ENCODE assay signal across 8 cellular contexts in the genomic region with DNA sequence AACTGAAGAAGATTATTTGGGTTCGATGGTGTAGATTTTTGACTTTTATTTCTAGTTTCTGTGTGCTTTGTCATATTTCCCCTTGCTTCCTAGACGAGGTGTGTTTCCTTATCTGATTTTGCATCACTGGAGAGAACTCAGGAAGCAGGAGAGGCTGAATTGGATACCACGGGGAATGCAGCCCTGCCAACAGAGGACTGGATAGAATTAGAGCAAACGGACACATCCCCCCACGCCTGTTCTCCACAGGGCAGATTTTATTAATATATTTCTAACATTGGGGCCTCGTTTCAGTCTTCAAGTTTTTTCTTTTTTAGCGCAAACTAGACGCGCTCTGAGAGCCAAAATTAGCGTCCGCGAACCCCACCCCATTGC. TPM values are rescaled to one million over a fixed set of nuclear protein-coding genes. Genes with fewer than 3 reads are reported as not detected.
DNase-seq lines count a peak whose midpoint lies in the region; ATAC-seq and TF ChIP-seq lines count a peak whose summit lies in the region.

No MANE protein-coding gene starts in this region.

- no peak for DNase-seq in PC-3
- DNase-seq in epithelial cell of proximal tubule (ENCODE audit: low read depth) = no peak
- no peak for DNase-seq in NAMALWA (ENCODE audit: low spot score)
- DNase-seq in NCI-H2196 treated with DMSO at 0.1 percent for 48 hours (lab: John Stamatoyannopoulos, UW; ENCODE audit: unreplicated experiment) = no peak
- no peak for DNase-seq in stimulated activated CD4-positive, alpha-beta T cell treated with anti-CD3 and anti-CD28 coated beads, Interleukin-1b, Interleukin-23, amount 100 ng/mL, for 48 hours

- no peaks in the 10 kb centered on the region for H3K9me2 ChIP-seq in PC-3 (replicated peaks; ENCODE audit: low read length)

- no peak for TF ChIP-seq CTCF in PC-3 (conservative IDR thresholded peaks at IDR 0.05; ENCODE audit: low read depth, low read length)
- no peak for TF ChIP-seq CTCF in epithelial cell of proximal tubule (conservative IDR thresholded peaks at IDR 0.05; ENCODE audit: low read depth, low read length)
- TF ChIP-seq CTCF in neutrophil (IDR thresholded peaks at IDR 0.05) = no peak

- no peaks in the 10 kb centered on the region for H3K9me3 ChIP-seq in PC-3 (ENCODE audit: low read length)
- H3K9me3 ChIP-seq in neutrophil = no peaks in the 10 kb centered on the region

- H3K27ac ChIP-seq in PC-3 (ENCODE audit: low read length) (no peak overlapping the region), neutrophil (peak overlapping the region; percentile 97)

- no peaks in the 10 kb centered on the region for H3F3A ChIP-seq in PC-3 (ENCODE audit: low read length, unreplicated experiment)

- H2AFZ ChIP-seq in PC-3 (ENCODE audit: low read length) = peak overlapping the region; percentile 81

- H4K20me1 ChIP-seq in PC-3 (ENCODE audit: low read length) = peaks cover 32% of the 10 kb centered on the region

- H3K36me3 ChIP-seq in PC-3 (ENCODE audit: low read depth, low read length) = no peaks in the 10 kb centered on the region
- no peaks in the 10 kb centered on the region for H3K36me3 ChIP-seq in neutrophil

- TSS peak; percentile 66 for BruUV-seq in PC-3 (replicated peaks; lab: Mats Ljungman, UMichigan)

- peak; percentile 12 for ATAC-seq in PC-3
- ATAC-seq in HG03045 (IDR thresholded peaks at IDR 0.05; ENCODE audit: unreplicated experiment) = no peak

- peaks cover 40% of the 10 kb centered on the region for H3K79me2 ChIP-seq in PC-3 (ENCODE audit: low read length)

- CTCF ChIA-PET in PC-3 (lab: Charles Lee) = interaction anchor here (0.6 to 0.9 kb wide), 2 partner anchors 337 to 374 kb away, joined by 3 read pairs; no protein-coding TSS in a partner anchor

- H3K27me3 ChIP-seq in PC-3 (ENCODE audit: low read length) (no peaks in the 10 kb centered on the region), neutrophil (no peaks in the 10 kb centered on the region)

- POLR2A ChIA-PET in PC-3 (lab: Charles Lee; ENCODE audit: unreplicated experiment) = interaction anchor here (0.5 to 0.6 kb wide), 3 partner anchors 33 to 843 kb away, joined by 3 to 4 read pairs (median 3); no protein-coding TSS in a partner anchor

- H3K4me3 ChIP-seq in GM08714 (ENCODE audit: low read length) = peak overlapping the region; percentile 84
- H3K4me3 ChIP-seq in PC-3 (ENCODE audit: low read length) = peak overlapping the region; percentile 77
- peak overlapping the region; percentile 81 for H3K4me3 ChIP-seq in epithelial cell of proximal tubule (ENCODE audit: low read depth, low read length)
- peak overlapping the region; percentile 91 to 96 for H3K4me3 ChIP-seq in neutrophil (ENCODE audit: low read depth in 1 of 2, low read length in 1 of 2)

- peaks cover 28% of the 10 kb centered on the region for H3K4me1 ChIP-seq in PC-3 (ENCODE audit: insufficient read depth, low read length)
- H3K4me1 ChIP-seq in neutrophil (ENCODE audit: control insufficient read depth in 1 of 2, insufficient read depth in 1 of 2, low read depth in 1 of 2, low read length in 1 of 2) = peaks cover 34 to 37% of the 10 kb centered on the region in 2 experiments

- peak overlapping the region; percentile 85 for H3K4me2 ChIP-seq in PC-3 (ENCODE audit: low read length)

- peak overlapping the region; percentile 97 for H3K9ac ChIP-seq in PC-3 (ENCODE audit: low read length)

- intact Hi-C loops in PC-3 (cut with micrococcal nuclease) = loop anchor here (2.0 to 10.0 kb wide), 4 partner anchors 88 to 338 kb away; partner anchors contain the start of gene PPP4R1

RNA-seq across cellular contexts. Expression of gene VAPA, which starts 0.7 kb away (rescaled TPM):
- total RNA-seq in PC-3 (2014; rRNA removed) (281 and 293 TPM in 2 replicates), epithelial cell of proximal tubule (137 and 169 TPM in 2 replicates)

RNA-seq across cellular contexts. Expression of gene TXNDC2, which starts 27.4 kb away (rescaled TPM):
- total RNA-seq in PC-3 (2014; rRNA removed) = 0.87 TPM in 1 of 2 replicates, not detected in the other
- not detected in 2 replicates for total RNA-seq in epithelial cell of proximal tubule
